Comparison of ENCODE assay signal across 23 cellular contexts in the genomic region with DNA sequence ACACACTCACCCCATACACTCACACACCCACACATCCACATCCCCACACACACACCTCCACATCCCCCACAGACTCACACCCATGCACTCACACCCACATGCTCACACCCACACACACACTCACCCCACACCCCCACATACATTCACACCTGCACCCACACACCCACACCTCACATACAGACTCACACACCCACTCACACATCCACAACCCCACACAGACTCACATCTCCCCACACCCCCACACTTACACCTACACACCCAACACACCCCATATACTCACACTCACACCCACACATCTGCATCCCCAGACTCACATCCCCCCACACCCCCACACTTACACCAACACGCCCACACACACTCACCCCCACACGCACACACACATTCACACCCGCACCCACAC.
DNase-seq lines count a peak whose midpoint lies in the region; ATAC-seq, FAIRE-seq and TF ChIP-seq lines count a peak whose summit lies in the region.
"Had no signal": no experiment of that assay in that cellular context is flagged by ENCODE, and none has a peak within 500 bp of the region (broad histone marks: within the 10 kb centered on the region; RNA-seq: fewer than 3 reads in every experiment).

No MANE protein-coding gene starts in this region.

- H3K56ac ChIP-seq in H9 (ENCODE audit: insufficient read length, low read depth, low read length) (no peak overlapping the region), IMR-90 (ENCODE audit: extremely low read depth, insufficient read depth, low read length) (no peak overlapping the region), H1 (replicated peaks; ENCODE audit: insufficient read length, low read depth, low read length) (peak overlapping the region; percentile 22)

- H3K79me2 ChIP-seq in H9 (ENCODE audit: insufficient read depth, low read length) (no peaks in the 10 kb centered on the region), H1 (ENCODE audit: control insufficient read depth in 1 of 2, insufficient read depth in 2 of 2, low read length in 2 of 2) (no peaks in the 10 kb centered on the region)

- no peak overlapping the region for H3K23ac ChIP-seq in H9 (ENCODE audit: insufficient read length, low read depth, low read length)
- H3K23ac ChIP-seq in IMR-90 (ENCODE audit: low read depth, low read length), result no peak overlapping the region
- H3K23ac ChIP-seq in H1 (ENCODE audit: insufficient read length), result no peak overlapping the region

- H3K4ac ChIP-seq in H9 (ENCODE audit: low read depth, low read length) (no peak overlapping the region), IMR-90 (ENCODE audit: low read depth, low read length) (no peak overlapping the region), H1 (replicated peaks; ENCODE audit: insufficient read length, low read depth, low read length) (no peak overlapping the region)

- H3K27ac Mint-ChIP-seq in H9, result no peak overlapping the region
- no peak overlapping the region for H3K27ac Mint-ChIP-seq in activated CD4-positive, alpha-beta T cell treated with anti-CD3 and anti-CD28 coated beads for 36 hours
- H3K27ac Mint-ChIP-seq: B cell; CD4-positive, alpha-beta T cell; CD8-positive, alpha-beta T cell had no signal

- no peak overlapping the region for H2AK9ac ChIP-seq in IMR-90 (replicated peaks; ENCODE audit: low read depth, low read length, poor library complexity)

- H3K4me1 ChIP-seq in H9 (ENCODE audit: insufficient read depth, low read length) (no peaks in the 10 kb centered on the region), IMR-90 (ENCODE audit: control insufficient read depth, insufficient read depth, low read length) (no peaks in the 10 kb centered on the region), H1 (replicated peaks in 1 of 4; ENCODE audit: control insufficient read depth in 3 of 4, insufficient read depth in 4 of 4, low read length in 3 of 4) (no peaks in the 10 kb centered on the region)
- H3K4me1 ChIP-seq: A549, Caco-2 had no signal

- H2BK5ac ChIP-seq in H9 (ENCODE audit: insufficient read length, low read length), result no peak overlapping the region
- H2BK5ac ChIP-seq in IMR-90 (ENCODE audit: low read depth, low read length, poor library complexity, severe bottlenecking), result peak overlapping the region; percentile 67
- no peak overlapping the region for H2BK5ac ChIP-seq in H1 (ENCODE audit: low read depth, low read length)

- H4K8ac ChIP-seq in H9 (replicated peaks; ENCODE audit: insufficient read length, low read depth, low read length) (no peak overlapping the region), IMR-90 (ENCODE audit: low read depth in 2 of 2, low read length in 2 of 2) (no peak overlapping the region), H1 (ENCODE audit: extremely low read depth, insufficient read depth, low read length) (no peak overlapping the region)

- H4K20me1 ChIP-seq in H9 (ENCODE audit: control insufficient read depth, insufficient read depth, insufficient read length), result no peaks in the 10 kb centered on the region
- no peaks in the 10 kb centered on the region for H4K20me1 ChIP-seq in IMR-90 (ENCODE audit: insufficient read depth, low read length)
- peaks cover 0 to 2% of the 10 kb centered on the region in 2 experiments for H4K20me1 ChIP-seq in H1 (replicated peaks in 1 of 2; ENCODE audit: control insufficient read depth in 1 of 2, insufficient read depth in 2 of 2, low read length in 2 of 2)
- H4K20me1 ChIP-seq: BLaER1 treated with 17β-estradiol and CSF1 and Interleukin-3, amounts not matched to agents 10 nM and 100 nM had no signal

- WGBS in H9 (ENCODE audit: extremely low coverage, insufficient read length, low lambda C conversion rate), result 100% methylated on average over 3 of the region's 3 CpGs
- WGBS in IMR-90 (ENCODE audit: extremely low coverage in 2 of 2, insufficient read length in 1 of 2), 2 experiments, result 40% methylated on average over 1 of the region's 3 CpGs; no CpG with 5 or more reads in 1 of the 2 experiments
- WGBS in H1 (ENCODE audit: extremely low coverage in 1 of 2, insufficient coverage in 1 of 2, insufficient read length in 1 of 2, insufficient replicate concordance in 2 of 2, low coverage in 1 of 2, low lambda C conversion rate in 2 of 2, missing lambda C conversion rate in 1 of 2), 2 experiments, result 95% methylated on average over 3 of the region's 3 CpGs; no CpG with 5 or more reads in 1 of the 2 experiments

- peaks cover 0 to 2% of the 10 kb centered on the region in 2 experiments; a peak in 1 of 5 replicates for H3K9me3 Mint-ChIP-seq in H9
- H3K9me3 Mint-ChIP-seq in activated CD4-positive, alpha-beta T cell treated with anti-CD3 and anti-CD28 coated beads for 36 hours (ENCODE audit: low read depth), result peaks cover 5% of the 10 kb centered on the region

- CTCF ChIA-PET in IMR-90 (lab: Yijun Ruan, JAX), result no interaction called here
- CTCF ChIA-PET in H1 (lab: Charles Lee; ENCODE audit: partially characterized antibody), result no interaction called here
- CTCF ChIA-PET in activated CD4-positive, alpha-beta T cell treated with anti-CD3 and anti-CD28 coated beads for 36 hours (lab: Charles Lee), result no interaction called here

- TF ChIP-seq EP300 in H1 (IDR thresholded peaks at IDR 0.05; ENCODE audit: borderline replicate concordance in 1 of 2, low read depth in 2 of 2, low read length in 2 of 2), result no peak

- no peak overlapping the region for H3K4me3 Mint-ChIP-seq in H9
- H3K4me3 Mint-ChIP-seq in activated CD4-positive, alpha-beta T cell treated with anti-CD3 and anti-CD28 coated beads for 36 hours, result no peak overlapping the region
- H3K4me3 Mint-ChIP-seq: B cell; CD4-positive, alpha-beta T cell; CD8-positive, alpha-beta T cell had no signal

- in situ Hi-C loops in IMR-90 (cut with MboI; ENCODE audit: low sequenced_read_pairs), result no loop called here

- H4K5ac ChIP-seq in H9 (ENCODE audit: insufficient read length, low read depth, low read length) (no peak overlapping the region), IMR-90 (ENCODE audit: low read depth, low read length) (no peak overlapping the region), H1 (ENCODE audit: insufficient read length, low read depth, low read length) (no peak overlapping the region)

- DNase-seq in H9, result no peak
- no peak for DNase-seq in IMR-90
- DNase-seq in H1 (ENCODE audit: low read depth in 1 of 2, low spot score in 2 of 2), result no peak
- DNase-seq in urothelium cell line (ENCODE audit: low spot score), result no peak
- no peak for DNase-seq in omental fat pad (ENCODE audit: low spot score)
- DNase-seq in LoVo (ENCODE audit: low spot score), result no peak
- DNase-seq in activated CD4-positive, alpha-beta T cell treated with anti-CD3 and anti-CD28 coated beads for 36 hours, result no peak
- DNase-seq: AML-193; Caco-2; Calu3; CD4-positive, alpha-beta T cell; CD8-positive, alpha-beta T cell; DMS79 treated with DMSO at 0.1 percent for 48 hours; GF-D8 had no signal

- no peaks in the 10 kb centered on the region for H3K36me3 Mint-ChIP-seq in H9 (ENCODE audit: insufficient read depth in 1 of 3, low read depth in 3 of 3)
- no peaks in the 10 kb centered on the region for H3K36me3 Mint-ChIP-seq in activated CD4-positive, alpha-beta T cell treated with anti-CD3 and anti-CD28 coated beads for 36 hours (ENCODE audit: low read depth)
- H3K36me3 Mint-ChIP-seq: CD8-positive, alpha-beta T cell had no signal

- no peak for ATAC-seq in IMR-90 (ENCODE audit: low read depth)
- no peak for ATAC-seq in omental fat pad (ENCODE audit: low FRiP score)
- ATAC-seq in activated CD4-positive, alpha-beta T cell treated with anti-CD3 and anti-CD28 coated beads for 36 hours, result no peak
- ATAC-seq: A549; CD8-positive, alpha-beta T cell had no signal

- no peaks in the 10 kb centered on the region for H3K79me1 ChIP-seq in H9 (ENCODE audit: insufficient read depth, low read depth, low read length, poor library complexity, severe bottlenecking)
- H3K79me1 ChIP-seq in IMR-90 (ENCODE audit: low read depth in 1 of 2, low read length in 2 of 2), result no peaks in the 10 kb centered on the region
- no peaks in the 10 kb centered on the region for H3K79me1 ChIP-seq in H1 (ENCODE audit: low read depth, low read length)

- no TSS peak for BruUV-seq in IMR-90 (replicated peaks; lab: Mats Ljungman, UMichigan)

- no peak overlapping the region for H3K18ac ChIP-seq in H9 (ENCODE audit: insufficient read length, low read depth, low read length)
- no peak overlapping the region for H3K18ac ChIP-seq in IMR-90 (ENCODE audit: low read depth, low read length)
- H3K18ac ChIP-seq in H1 (ENCODE audit: extremely low read depth, low read length), result no peak overlapping the region

- TF ChIP-seq POLR2A in IMR-90 (IDR thresholded peaks at IDR 0.05; ENCODE audit: low read depth, low read length) (no peak), H1 (IDR thresholded peaks at IDR 0.05; ENCODE audit: control extremely low read depth in 1 of 2, low read depth in 2 of 2, low read length in 2 of 2) (no peak)

- H3K23me2 ChIP-seq in H9 (ENCODE audit: insufficient read length, low read depth, low read length, poor library complexity, severe bottlenecking) (peaks cover 2% of the 10 kb centered on the region), H1 (ENCODE audit: low read depth, low read length) (peaks cover 11% of the 10 kb centered on the region; the same call in 1 of the 2 replicates)

- no peak overlapping the region for H2BK20ac ChIP-seq in H9 (ENCODE audit: low read depth, low read length, poor library complexity, severe bottlenecking)
- no peak overlapping the region for H2BK20ac ChIP-seq in IMR-90 (ENCODE audit: low read depth, low read length)
- no peak overlapping the region for H2BK20ac ChIP-seq in H1 (ENCODE audit: low read length)

- H2BK120ac ChIP-seq in H9 (ENCODE audit: low read depth, low read length, poor library complexity, severe bottlenecking) (no peak overlapping the region), IMR-90 (ENCODE audit: low read depth, low read length) (no peak overlapping the region), H1 (replicated peaks; ENCODE audit: low read depth, low read length) (no peak overlapping the region)

- no peak for TF ChIP-seq CTCF in H9 (conservative IDR thresholded peaks at IDR 0.05)
- TF ChIP-seq CTCF in IMR-90 (conservative IDR thresholded peaks at IDR 0.05; ENCODE audit: low read depth, low read length), result no peak
- TF ChIP-seq CTCF in H1 (IDR thresholded peaks at IDR 0.05; ENCODE audit: control extremely low read depth in 1 of 3, insufficient read depth in 1 of 3, low read depth in 1 of 3, low read length in 3 of 3), result no peak
- TF ChIP-seq CTCF in omental fat pad (IDR thresholded peaks at IDR 0.05), result no peak

- H3K27ac ChIP-seq in H9 (ENCODE audit: insufficient read length, low read depth, low read length) (no peak overlapping the region), IMR-90 (ENCODE audit: insufficient read depth, low read length) (no peak overlapping the region), H1 (ENCODE audit: low read depth, low read length) (no peak overlapping the region)
- H3K27ac ChIP-seq: 22Rv1; A549; BLaER1 treated with 17β-estradiol and CSF1 and Interleukin-3, amounts not matched to agents 10 nM and 100 nM; C4-2B had no signal

- H3K9me3 ChIP-seq in H9 (ENCODE audit: control insufficient read depth, low read depth, low read length) (no peaks in the 10 kb centered on the region), IMR-90 (ENCODE audit: control insufficient read depth, insufficient read depth, low read length) (peaks cover 29% of the 10 kb centered on the region; the same call in 1 of the 2 replicates), H1 (ENCODE audit: insufficient read depth in 2 of 2, low read depth in 1 of 2, low read length in 1 of 2) (no peaks in the 10 kb centered on the region)
- H3K9me3 ChIP-seq: Caco-2 had no signal

- no peak overlapping the region for H4K91ac ChIP-seq in H9 (ENCODE audit: insufficient read length, low read depth, low read length)
- no peak overlapping the region for H4K91ac ChIP-seq in IMR-90 (ENCODE audit: insufficient read depth, low read depth, low read length)
- no peak overlapping the region for H4K91ac ChIP-seq in H1 (replicated peaks; ENCODE audit: insufficient read length, low read length)

- intact Hi-C loops in IMR-90 (cut with micrococcal nuclease), result no loop called here
- intact Hi-C loops in activated CD4-positive, alpha-beta T cell treated with anti-CD3 and anti-CD28 coated beads for 36 hours (cut with DNase I, micrococcal nuclease), result no loop called here

- TF ChIP-seq RAD21 in IMR-90 (IDR thresholded peaks at IDR 0.05; ENCODE audit: low read length) (no peak), H1 (IDR thresholded peaks at IDR 0.05 in 1 of 2, conservative IDR thresholded peaks at IDR 0.05 in 1 of 2; ENCODE audit: low read depth in 2 of 2, low read length in 2 of 2) (no peak)

- no peak overlapping the region for H3T11ph ChIP-seq in H9 (ENCODE audit: low read length)

- H3K4me1 Mint-ChIP-seq in H9, result peaks cover 0 to 7% of the 10 kb centered on the region in 2 experiments; a peak in 1 of 4 replicates
- H3K4me1 Mint-ChIP-seq in activated CD4-positive, alpha-beta T cell treated with anti-CD3 and anti-CD28 coated beads for 36 hours, result no peaks in the 10 kb centered on the region
- H3K4me1 Mint-ChIP-seq: B cell had no signal

- peaks cover 22% of the 10 kb centered on the region for H3K27me3 Mint-ChIP-seq in H9 (ENCODE audit: low read depth)
- H3K27me3 Mint-ChIP-seq in activated CD4-positive, alpha-beta T cell treated with anti-CD3 and anti-CD28 coated beads for 36 hours, result no peaks in the 10 kb centered on the region
- H3K27me3 Mint-ChIP-seq: B cell; CD4-positive, alpha-beta T cell had no signal

- H3K9me1 ChIP-seq in IMR-90 (ENCODE audit: insufficient read depth, low read length), result no peaks in the 10 kb centered on the region

- no peak overlapping the region for H2BK12ac ChIP-seq in H9 (ENCODE audit: insufficient read length, low read depth, low read length)
- no peak overlapping the region for H2BK12ac ChIP-seq in H1 (ENCODE audit: low read depth, low read length)

- H2AFZ ChIP-seq in H9 (ENCODE audit: low read length), result no peak overlapping the region
- no peak overlapping the region for H2AFZ ChIP-seq in IMR-90 (replicated peaks; ENCODE audit: low read length, poor library complexity)
- no peak overlapping the region for H2AFZ ChIP-seq in H1 (ENCODE audit: low read length)

- FAIRE-seq in H1 (lab: Jason Lieb, UNC) (no peak), urothelium cell line (lab: Jason Lieb, UNC) (peak; percentile 81)
- FAIRE-seq: A549, D721Med, G401.6, GM12891, GM19239 had no signal

- no peak overlapping the region for H2BK15ac ChIP-seq in H9 (ENCODE audit: low read depth, low read length)
- H2BK15ac ChIP-seq in IMR-90 (ENCODE audit: low read depth, low read length), result no peak overlapping the region
- H2BK15ac ChIP-seq in H1 (ENCODE audit: low read length), result no peak overlapping the region

- H3K4me2 ChIP-seq in H9 (ENCODE audit: insufficient read depth, insufficient read length, low read length) (no peak overlapping the region), IMR-90 (ENCODE audit: low read depth, low read length) (no peak overlapping the region), H1 (ENCODE audit: insufficient read depth in 1 of 2, low read depth in 2 of 2, low read length in 2 of 2) (no peak overlapping the region)
- H3K4me2 ChIP-seq: A549; BLaER1 treated with 17β-estradiol and CSF1 and Interleukin-3, amounts not matched to agents 10 nM and 100 nM had no signal

- H3K27me3 ChIP-seq in H9 (ENCODE audit: insufficient read depth, low read length) (no peaks in the 10 kb centered on the region; the same call in 1 of the 2 replicates), IMR-90 (ENCODE audit: control insufficient read depth, insufficient read depth, low read length) (no peaks in the 10 kb centered on the region), H1 (replicated peaks in 1 of 4; ENCODE audit: control insufficient read depth in 3 of 4, extremely low read depth in 1 of 4, insufficient read depth in 3 of 4, low read length in 3 of 4) (no peaks in the 10 kb centered on the region; a peak in 1 of 7 replicates)
- H3K27me3 ChIP-seq: BLaER1 treated with 17β-estradiol and CSF1 and Interleukin-3, amounts not matched to agents 10 nM and 100 nM had no signal

- no peaks in the 10 kb centered on the region for H3K36me3 ChIP-seq in IMR-90 (ENCODE audit: control insufficient read depth, insufficient read depth, low read length)
- no peaks in the 10 kb centered on the region for H3K36me3 ChIP-seq in H1 (ENCODE audit: control insufficient read depth in 2 of 4, insufficient read depth in 4 of 4, low read length in 3 of 4)
- H3K36me3 ChIP-seq: BLaER1 treated with 17β-estradiol and CSF1 and Interleukin-3, amounts not matched to agents 10 nM and 100 nM had no signal

- H3K14ac ChIP-seq in H9 (ENCODE audit: insufficient read depth, low read length), result peak overlapping the region; percentile 25; the same call in 1 of the 2 replicates
- no peak overlapping the region for H3K14ac ChIP-seq in IMR-90 (replicated peaks; ENCODE audit: low read depth, low read length)
- no peak overlapping the region for H3K14ac ChIP-seq in H1 (ENCODE audit: insufficient read length)

- H2AK5ac ChIP-seq in H9 (ENCODE audit: insufficient read length, low read length), result no peak overlapping the region
- H2AK5ac ChIP-seq in IMR-90 (ENCODE audit: low read depth, low read length), result no peak overlapping the region
- H2AK5ac ChIP-seq in H1 (ENCODE audit: low read depth, low read length), result no peak overlapping the region

- POLR2A ChIA-PET in IMR-90 (lab: Charles Lee; ENCODE audit: unreplicated experiment) (no interaction called here), H1 (lab: Charles Lee; ENCODE audit: partially characterized antibody) (no interaction called here)
- POLR2A ChIA-PET in activated CD4-positive, alpha-beta T cell treated with anti-CD3 and anti-CD28 coated beads for 36 hours (lab: Charles Lee), result no interaction called here

- H3K4me3 ChIP-seq in IMR-90 (ENCODE audit: insufficient read depth, low read depth, low read length) (no peak overlapping the region), H1 (ENCODE audit: extremely low read depth in 1 of 4, insufficient read depth in 2 of 4, low read depth in 3 of 4, low read length in 4 of 4) (no peak overlapping the region)
- H3K4me3 ChIP-seq: A549; BLaER1 treated with 17β-estradiol and CSF1 and Interleukin-3, amounts not matched to agents 10 nM and 100 nM had no signal

- dilution Hi-C loops in IMR-90 (cut with HindIII; ENCODE audit: low sequenced_read_pairs, unreplicated experiment), result no loop called here

- H3K9ac ChIP-seq in H9 (ENCODE audit: extremely low read depth, insufficient read length, low read length) (no peak overlapping the region), IMR-90 (ENCODE audit: low read depth, low read length) (no peak overlapping the region), H1 (replicated peaks in 1 of 4; ENCODE audit: extremely low read depth in 1 of 4, low read depth in 3 of 4, low read length in 3 of 4) (no peak overlapping the region)
- H3K9ac ChIP-seq: BLaER1 treated with 17β-estradiol and CSF1 and Interleukin-3, amounts not matched to agents 10 nM and 100 nM had no signal
